Comparison of ENCODE assay signal across 1 cellular context in genomic region chr19:5977785-5978605, GRCh38.
TF ChIP-seq lines count a peak whose summit lies in the region.

Gene RANBP3 (minus strand): TSS chr19:5978140. CDS start chr19:5978082, 58 bp downstream.

TF ChIP-seq in HEK293, 187 proteins besides CTCF, POLR2A, EP300 and RAD21 (continued from another document and continues in another):
- TF ChIP-seq ZBTB6 (tag by site-specific recombination; IDR thresholded peaks at IDR 0.05): no peak
- peak; percentile 38; the same call in 1 of the 2 replicates for TF ChIP-seq ZNF391 (tag by site-specific recombination; IDR thresholded peaks at IDR 0.05; ENCODE audit: borderline replicate concordance, low read depth)
- TF ChIP-seq EGR2 (tag by site-specific recombination; IDR thresholded peaks at IDR 0.05; ENCODE audit: low read depth): peak; percentile 61
- TF ChIP-seq ZFP37 (tag by site-specific recombination; IDR thresholded peaks at IDR 0.05): peak; percentile 13
- peak; percentile 18; the same call in 1 of the 2 replicates for TF ChIP-seq ZNF324 (tag by site-specific recombination; IDR thresholded peaks at IDR 0.05)
- peak; percentile 0; the same call in 1 of the 2 replicates for TF ChIP-seq ZNF561 (tag by site-specific recombination; IDR thresholded peaks at IDR 0.05; ENCODE audit: borderline replicate concordance)
- no peak for TF ChIP-seq ZNF366 (tag by site-specific recombination; conservative IDR thresholded peaks at IDR 0.05)
- TF ChIP-seq ZSCAN23 (tag by site-specific recombination; IDR thresholded peaks at IDR 0.05): peak; percentile 57; the same call in 1 of the 2 replicates
- TF ChIP-seq ZNF132 (tag by site-specific recombination; IDR thresholded peaks at IDR 0.05; ENCODE audit: borderline replicate concordance): no peak
- TF ChIP-seq GFI1B (tag by site-specific recombination; IDR thresholded peaks at IDR 0.05): no peak
- TF ChIP-seq ZNF555 (tag by site-specific recombination; conservative IDR thresholded peaks at IDR 0.05): no peak
- TF ChIP-seq ZNF157 (tag by site-specific recombination; IDR thresholded peaks at IDR 0.05): no peak
- TF ChIP-seq ZNF677 (tag by site-specific recombination; IDR thresholded peaks at IDR 0.05): 0 out of 2 replicates have a peak, but pooled peaks have one; percentile 25
- no peak for TF ChIP-seq ZNF26 (tag by site-specific recombination; IDR thresholded peaks at IDR 0.05)
- 0 out of 2 replicates have a peak, but pooled peaks have one; percentile 11 for TF ChIP-seq KLF8 (tag by site-specific recombination; IDR thresholded peaks at IDR 0.05)
- TF ChIP-seq ZNF670 (tag by site-specific recombination; IDR thresholded peaks at IDR 0.05; ENCODE audit: low read depth): no peak
- no peak for TF ChIP-seq ZNF223 (tag by site-specific recombination; IDR thresholded peaks at IDR 0.05)
- TF ChIP-seq ZNF280D (tag by site-specific recombination; IDR thresholded peaks at IDR 0.05): no peak
- no peak; the same call in 1 of the 2 replicates for TF ChIP-seq REST (tag by site-specific recombination; IDR thresholded peaks at IDR 0.05)
- TF ChIP-seq ZNF791 (tag by site-specific recombination; IDR thresholded peaks at IDR 0.05): no peak
- no peak for TF ChIP-seq ZFP41 (tag by site-specific recombination; IDR thresholded peaks at IDR 0.05; ENCODE audit: borderline replicate concordance)
- TF ChIP-seq ZNF274 (IDR thresholded peaks at IDR 0.05; ENCODE audit: low read length): no peak
- TF ChIP-seq ZNF274 (tag by site-specific recombination; IDR thresholded peaks at IDR 0.05; ENCODE audit: borderline replicate concordance): no peak
- TF ChIP-seq ZNF501 (tag by site-specific recombination; IDR thresholded peaks at IDR 0.05): peak; percentile 25; the same call in 1 of the 2 replicates
- TF ChIP-seq ZNF707 (tag by site-specific recombination; IDR thresholded peaks at IDR 0.05): no peak
- no peak for TF ChIP-seq RBAK (tag by site-specific recombination; IDR thresholded peaks at IDR 0.05)
- TF ChIP-seq ZNF518A (tag by site-specific recombination; conservative IDR thresholded peaks at IDR 0.05; ENCODE audit: low read depth): no peak
- TF ChIP-seq ZNF248 (tag by site-specific recombination; IDR thresholded peaks at IDR 0.05): no peak
- no peak for TF ChIP-seq ZNF768 (tag by site-specific recombination; IDR thresholded peaks at IDR 0.05)
- peak; percentile 77 for TF ChIP-seq KLF9 (tag by site-specific recombination; IDR thresholded peaks at IDR 0.05; ENCODE audit: low read depth)
- no peak for TF ChIP-seq SCRT1 (tag by site-specific recombination; IDR thresholded peaks at IDR 0.05; ENCODE audit: borderline replicate concordance)
- TF ChIP-seq ZNF639 (tag by site-specific recombination; IDR thresholded peaks at IDR 0.05): no peak
- no peak for TF ChIP-seq ZNF138 (tag by site-specific recombination; IDR thresholded peaks at IDR 0.05; ENCODE audit: borderline replicate concordance)
- TF ChIP-seq ZNF473 (tag by site-specific recombination; IDR thresholded peaks at IDR 0.05): no peak
- TF ChIP-seq PATZ1 (tag by site-specific recombination; IDR thresholded peaks at IDR 0.05): no peak
- peak; percentile 21; the same call in 1 of the 2 replicates for TF ChIP-seq ZBTB8A (tag by site-specific recombination; IDR thresholded peaks at IDR 0.05)
- peak; percentile 85; the same call in 1 of the 2 replicates for TF ChIP-seq ZBTB20 (tag by site-specific recombination; IDR thresholded peaks at IDR 0.05)
- TF ChIP-seq TCF7L2 (IDR thresholded peaks at IDR 0.05; ENCODE audit: borderline replicate concordance, low read depth, low read length): no peak
- no peak for TF ChIP-seq ZIC2 (tag by site-specific recombination; IDR thresholded peaks at IDR 0.05)
- TF ChIP-seq ZNF114 (tag by site-specific recombination; IDR thresholded peaks at IDR 0.05): no peak
- TF ChIP-seq ZNF433 (tag by site-specific recombination; IDR thresholded peaks at IDR 0.05; ENCODE audit: low read depth): no peak
- TF ChIP-seq ZNF521 (tag by site-specific recombination; IDR thresholded peaks at IDR 0.05): no peak
- TF ChIP-seq FEZF1 (tag by site-specific recombination; IDR thresholded peaks at IDR 0.05): peak; percentile 72
- no peak for TF ChIP-seq ZNF398 (tag by site-specific recombination; IDR thresholded peaks at IDR 0.05)
